In the genomic region with DNA sequence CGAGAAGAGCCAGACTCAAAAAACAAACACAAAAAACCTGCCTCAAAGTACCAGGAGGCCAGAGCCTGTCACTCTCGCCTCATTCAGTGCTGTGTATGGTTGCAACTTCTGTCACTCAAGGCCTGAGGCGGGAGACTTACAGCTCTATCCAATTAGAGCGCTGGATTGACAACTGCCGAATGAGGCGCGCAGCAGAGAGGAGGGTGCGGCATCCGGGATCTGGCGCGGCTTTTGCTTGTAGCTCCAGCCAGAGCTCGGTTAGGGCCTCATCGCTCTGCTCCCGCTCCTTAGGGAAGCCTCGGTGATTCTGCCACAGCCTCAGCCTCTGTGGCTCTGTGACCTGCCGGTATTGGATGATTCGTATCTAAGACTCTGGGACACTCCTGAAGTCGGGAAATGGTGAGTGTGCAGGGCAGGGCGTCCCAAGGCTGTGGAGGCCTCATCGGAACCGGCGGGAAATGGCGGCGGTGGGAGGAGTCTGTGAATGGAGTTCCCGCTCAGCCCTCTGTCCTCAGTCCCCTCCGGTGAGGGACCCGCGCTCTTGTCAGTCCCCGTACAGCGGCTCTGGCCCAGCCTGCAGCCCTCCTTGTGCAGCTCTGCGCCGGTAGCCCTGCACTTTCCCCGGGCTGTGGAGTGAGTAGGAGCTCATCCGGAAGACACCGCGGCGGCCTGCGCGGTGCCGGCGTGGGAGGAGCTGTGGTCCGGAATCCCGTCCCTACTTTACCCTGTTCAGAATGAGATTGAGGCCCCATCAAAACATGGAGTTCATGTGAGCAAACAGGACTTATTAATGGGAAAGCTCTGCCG, we compare ENCODE assay signal across 1 cellular context.
TF ChIP-seq lines count a peak whose summit lies in the region.

A gene (plus strand): TSS at position 227 of the 807 bp plus-strand sequence. CDS start 170 bp downstream, at position 397.

TF ChIP-seq in K562, 482 proteins besides CTCF, POLR2A, EP300 and RAD21 (continued from another document and continues in another):
- TF ChIP-seq, protein P1, sequence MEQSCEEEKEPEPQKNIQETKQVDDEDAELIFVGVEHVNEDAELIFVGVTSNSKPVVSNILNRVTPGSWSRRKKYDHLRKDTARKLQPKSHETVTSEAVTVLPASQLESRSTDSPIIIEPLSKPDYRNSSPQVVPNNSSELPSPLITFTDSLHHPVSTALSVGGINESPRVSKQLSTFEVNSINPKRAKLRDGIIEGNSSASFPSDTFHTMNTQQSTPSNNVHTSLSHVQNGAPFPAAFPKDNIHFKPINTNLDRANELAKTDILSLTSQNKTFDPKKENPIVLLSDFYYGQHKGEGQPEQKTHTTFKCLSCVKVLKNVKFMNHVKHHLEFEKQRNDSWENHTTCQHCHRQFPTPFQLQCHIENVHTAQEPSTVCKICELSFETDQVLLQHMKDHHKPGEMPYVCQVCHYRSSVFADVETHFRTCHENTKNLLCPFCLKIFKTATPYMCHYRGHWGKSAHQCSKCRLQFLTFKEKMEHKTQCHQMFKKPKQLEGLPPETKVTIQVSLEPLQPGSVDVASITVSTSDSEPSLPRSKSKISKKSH (CRISPR knock-in tag; IDR thresholded peaks at IDR 0.05), result no peak
- TF ChIP-seq FUS (optimal IDR thresholded peaks at IDR 0.05; ENCODE audit: low read depth, low read length), result no peak
- no peak for TF ChIP-seq TCFL5 (CRISPR knock-in tag; conservative IDR thresholded peaks at IDR 0.05)
- TF ChIP-seq NFRKB (IDR thresholded peaks at IDR 0.05; ENCODE audit: low read depth), result peak; percentile 90
- TF ChIP-seq MEIS2 (IDR thresholded peaks at IDR 0.05; ENCODE audit: partially characterized antibody), result peak; percentile 51
- TF ChIP-seq TEAD4 (IDR thresholded peaks at IDR 0.05; ENCODE audit: low read length), result 0 out of 2 replicates have a peak, but pooled peaks have one; percentile 25
- TF ChIP-seq TEAD4 (CRISPR knock-in tag; IDR thresholded peaks at IDR 0.05; ENCODE audit: borderline replicate concordance), result no peak
- TF ChIP-seq TSC22D4 (tag; IDR thresholded peaks at IDR 0.05), result no peak
- 0 out of 2 replicates have a peak, but pooled peaks have one; percentile 24 for TF ChIP-seq ATF7 (IDR thresholded peaks at IDR 0.05)
- TF ChIP-seq, protein P2, sequence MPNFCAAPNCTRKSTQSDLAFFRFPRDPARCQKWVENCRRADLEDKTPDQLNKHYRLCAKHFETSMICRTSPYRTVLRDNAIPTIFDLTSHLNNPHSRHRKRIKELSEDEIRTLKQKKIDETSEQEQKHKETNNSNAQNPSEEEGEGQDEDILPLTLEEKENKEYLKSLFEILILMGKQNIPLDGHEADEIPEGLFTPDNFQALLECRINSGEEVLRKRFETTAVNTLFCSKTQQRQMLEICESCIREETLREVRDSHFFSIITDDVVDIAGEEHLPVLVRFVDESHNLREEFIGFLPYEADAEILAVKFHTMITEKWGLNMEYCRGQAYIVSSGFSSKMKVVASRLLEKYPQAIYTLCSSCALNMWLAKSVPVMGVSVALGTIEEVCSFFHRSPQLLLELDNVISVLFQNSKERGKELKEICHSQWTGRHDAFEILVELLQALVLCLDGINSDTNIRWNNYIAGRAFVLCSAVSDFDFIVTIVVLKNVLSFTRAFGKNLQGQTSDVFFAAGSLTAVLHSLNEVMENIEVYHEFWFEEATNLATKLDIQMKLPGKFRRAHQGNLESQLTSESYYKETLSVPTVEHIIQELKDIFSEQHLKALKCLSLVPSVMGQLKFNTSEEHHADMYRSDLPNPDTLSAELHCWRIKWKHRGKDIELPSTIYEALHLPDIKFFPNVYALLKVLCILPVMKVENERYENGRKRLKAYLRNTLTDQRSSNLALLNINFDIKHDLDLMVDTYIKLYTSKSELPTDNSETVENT (CRISPR knock-in tag; IDR thresholded peaks at IDR 0.05), result no peak
- TF ChIP-seq HDAC1 (IDR thresholded peaks at IDR 0.05), result peak in 1 of 2 experiments; percentile 27; a peak in 1 of 4 replicates
- no peak for TF ChIP-seq NFIC (IDR thresholded peaks at IDR 0.05)
- TF ChIP-seq POU5F1 (IDR thresholded peaks at IDR 0.05; ENCODE audit: borderline replicate concordance, low read depth, low read length, partially characterized antibody), result no peak
- TF ChIP-seq, protein P3, sequence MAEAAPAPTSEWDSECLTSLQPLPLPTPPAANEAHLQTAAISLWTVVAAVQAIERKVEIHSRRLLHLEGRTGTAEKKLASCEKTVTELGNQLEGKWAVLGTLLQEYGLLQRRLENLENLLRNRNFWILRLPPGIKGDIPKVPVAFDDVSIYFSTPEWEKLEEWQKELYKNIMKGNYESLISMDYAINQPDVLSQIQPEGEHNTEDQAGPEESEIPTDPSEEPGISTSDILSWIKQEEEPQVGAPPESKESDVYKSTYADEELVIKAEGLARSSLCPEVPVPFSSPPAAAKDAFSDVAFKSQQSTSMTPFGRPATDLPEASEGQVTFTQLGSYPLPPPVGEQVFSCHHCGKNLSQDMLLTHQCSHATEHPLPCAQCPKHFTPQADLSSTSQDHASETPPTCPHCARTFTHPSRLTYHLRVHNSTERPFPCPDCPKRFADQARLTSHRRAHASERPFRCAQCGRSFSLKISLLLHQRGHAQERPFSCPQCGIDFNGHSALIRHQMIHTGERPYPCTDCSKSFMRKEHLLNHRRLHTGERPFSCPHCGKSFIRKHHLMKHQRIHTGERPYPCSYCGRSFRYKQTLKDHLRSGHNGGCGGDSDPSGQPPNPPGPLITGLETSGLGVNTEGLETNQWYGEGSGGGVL (CRISPR knock-in tag; IDR thresholded peaks at IDR 0.05), result no peak
- TF ChIP-seq NCOA4 (IDR thresholded peaks at IDR 0.05; ENCODE audit: partially characterized antibody), result no peak
- TF ChIP-seq JUND (IDR thresholded peaks at IDR 0.05; ENCODE audit: borderline replicate concordance, low read depth, low read length), result no peak
- TF ChIP-seq JUND (tag; IDR thresholded peaks at IDR 0.05; ENCODE audit: borderline replicate concordance, low read depth, low read length), result no peak
- no peak for TF ChIP-seq MCM7 (IDR thresholded peaks at IDR 0.05)
- TF ChIP-seq ZNF445 (CRISPR knock-in tag; IDR thresholded peaks at IDR 0.05; ENCODE audit: low read depth), result no peak
- TF ChIP-seq KLF13 (tag; IDR thresholded peaks at IDR 0.05; ENCODE audit: borderline replicate concordance, low read depth), result no peak
- peak; percentile 63 for TF ChIP-seq CHD2 (IDR thresholded peaks at IDR 0.05; ENCODE audit: low read depth, low read length)
- TF ChIP-seq, protein P4, sequence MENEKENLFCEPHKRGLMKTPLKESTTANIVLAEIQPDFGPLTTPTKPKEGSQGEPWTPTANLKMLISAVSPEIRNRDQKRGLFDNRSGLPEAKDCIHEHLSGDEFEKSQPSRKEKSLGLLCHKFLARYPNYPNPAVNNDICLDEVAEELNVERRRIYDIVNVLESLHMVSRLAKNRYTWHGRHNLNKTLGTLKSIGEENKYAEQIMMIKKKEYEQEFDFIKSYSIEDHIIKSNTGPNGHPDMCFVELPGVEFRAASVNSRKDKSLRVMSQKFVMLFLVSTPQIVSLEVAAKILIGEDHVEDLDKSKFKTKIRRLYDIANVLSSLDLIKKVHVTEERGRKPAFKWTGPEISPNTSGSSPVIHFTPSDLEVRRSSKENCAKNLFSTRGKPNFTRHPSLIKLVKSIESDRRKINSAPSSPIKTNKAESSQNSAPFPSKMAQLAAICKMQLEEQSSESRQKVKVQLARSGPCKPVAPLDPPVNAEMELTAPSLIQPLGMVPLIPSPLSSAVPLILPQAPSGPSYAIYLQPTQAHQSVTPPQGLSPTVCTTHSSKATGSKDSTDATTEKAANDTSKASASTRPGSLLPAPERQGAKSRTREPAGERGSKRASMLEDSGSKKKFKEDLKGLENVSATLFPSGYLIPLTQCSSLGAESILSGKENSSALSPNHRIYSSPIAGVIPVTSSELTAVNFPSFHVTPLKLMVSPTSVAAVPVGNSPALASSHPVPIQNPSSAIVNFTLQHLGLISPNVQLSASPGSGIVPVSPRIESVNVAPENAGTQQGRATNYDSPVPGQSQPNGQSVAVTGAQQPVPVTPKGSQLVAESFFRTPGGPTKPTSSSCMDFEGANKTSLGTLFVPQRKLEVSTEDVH (IDR thresholded peaks at IDR 0.05; ENCODE audit: low read depth, partially characterized antibody), result peak; percentile 52
- TF ChIP-seq, protein P5, sequence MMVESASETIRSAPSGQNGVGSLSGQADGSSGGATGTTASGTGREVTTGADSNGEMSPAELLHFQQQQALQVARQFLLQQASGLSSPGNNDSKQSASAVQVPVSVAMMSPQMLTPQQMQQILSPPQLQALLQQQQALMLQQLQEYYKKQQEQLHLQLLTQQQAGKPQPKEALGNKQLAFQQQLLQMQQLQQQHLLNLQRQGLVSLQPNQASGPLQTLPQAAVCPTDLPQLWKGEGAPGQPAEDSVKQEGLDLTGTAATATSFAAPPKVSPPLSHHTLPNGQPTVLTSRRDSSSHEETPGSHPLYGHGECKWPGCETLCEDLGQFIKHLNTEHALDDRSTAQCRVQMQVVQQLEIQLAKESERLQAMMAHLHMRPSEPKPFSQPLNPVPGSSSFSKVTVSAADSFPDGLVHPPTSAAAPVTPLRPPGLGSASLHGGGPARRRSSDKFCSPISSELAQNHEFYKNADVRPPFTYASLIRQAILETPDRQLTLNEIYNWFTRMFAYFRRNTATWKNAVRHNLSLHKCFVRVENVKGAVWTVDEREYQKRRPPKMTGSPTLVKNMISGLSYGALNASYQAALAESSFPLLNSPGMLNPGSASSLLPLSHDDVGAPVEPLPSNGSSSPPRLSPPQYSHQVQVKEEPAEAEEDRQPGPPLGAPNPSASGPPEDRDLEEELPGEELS (CRISPR knock-in tag; IDR thresholded peaks at IDR 0.05; ENCODE audit: borderline replicate concordance), result 0 out of 2 replicates have a peak, but pooled peaks have one; percentile 39
- TF ChIP-seq SOX6 (IDR thresholded peaks at IDR 0.05), result 0 out of 2 replicates have a peak, but pooled peaks have one; percentile 7
- TF ChIP-seq, protein P6, sequence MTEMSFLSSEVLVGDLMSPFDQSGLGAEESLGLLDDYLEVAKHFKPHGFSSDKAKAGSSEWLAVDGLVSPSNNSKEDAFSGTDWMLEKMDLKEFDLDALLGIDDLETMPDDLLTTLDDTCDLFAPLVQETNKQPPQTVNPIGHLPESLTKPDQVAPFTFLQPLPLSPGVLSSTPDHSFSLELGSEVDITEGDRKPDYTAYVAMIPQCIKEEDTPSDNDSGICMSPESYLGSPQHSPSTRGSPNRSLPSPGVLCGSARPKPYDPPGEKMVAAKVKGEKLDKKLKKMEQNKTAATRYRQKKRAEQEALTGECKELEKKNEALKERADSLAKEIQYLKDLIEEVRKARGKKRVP (CRISPR knock-in tag; IDR thresholded peaks at IDR 0.05), result no peak
- no peak for TF ChIP-seq ETV6 (IDR thresholded peaks at IDR 0.05; ENCODE audit: borderline replicate concordance in 1 of 2, low read depth in 2 of 2, low read length in 1 of 2)
- no peak for TF ChIP-seq ETV6 (CRISPR knock-in tag; IDR thresholded peaks at IDR 0.05; ENCODE audit: borderline replicate concordance)
- TF ChIP-seq, protein P7, sequence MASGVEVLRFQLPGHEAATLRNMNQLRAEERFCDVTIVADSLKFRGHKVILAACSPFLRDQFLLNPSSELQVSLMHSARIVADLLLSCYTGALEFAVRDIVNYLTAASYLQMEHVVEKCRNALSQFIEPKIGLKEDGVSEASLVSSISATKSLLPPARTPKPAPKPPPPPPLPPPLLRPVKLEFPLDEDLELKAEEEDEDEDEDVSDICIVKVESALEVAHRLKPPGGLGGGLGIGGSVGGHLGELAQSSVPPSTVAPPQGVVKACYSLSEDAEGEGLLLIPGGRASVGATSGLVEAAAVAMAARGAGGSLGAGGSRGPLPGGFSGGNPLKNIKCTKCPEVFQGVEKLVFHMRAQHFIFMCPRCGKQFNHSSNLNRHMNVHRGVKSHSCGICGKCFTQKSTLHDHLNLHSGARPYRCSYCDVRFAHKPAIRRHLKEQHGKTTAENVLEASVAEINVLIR (CRISPR knock-in tag; IDR thresholded peaks at IDR 0.05), result no peak
- TF ChIP-seq CHD4 (IDR thresholded peaks at IDR 0.05; ENCODE audit: insufficient read depth, insufficient replicate concordance, low read depth, low read length, poor library complexity, severe bottlenecking), result no peak
- peak; percentile 37; the same call in 1 of the 2 replicates for TF ChIP-seq EGR1 (conservative IDR thresholded peaks at IDR 0.05)
- TF ChIP-seq, protein P8, sequence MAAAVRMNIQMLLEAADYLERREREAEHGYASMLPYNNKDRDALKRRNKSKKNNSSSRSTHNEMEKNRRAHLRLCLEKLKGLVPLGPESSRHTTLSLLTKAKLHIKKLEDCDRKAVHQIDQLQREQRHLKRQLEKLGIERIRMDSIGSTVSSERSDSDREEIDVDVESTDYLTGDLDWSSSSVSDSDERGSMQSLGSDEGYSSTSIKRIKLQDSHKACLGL (CRISPR knock-in tag; IDR thresholded peaks at IDR 0.05; ENCODE audit: borderline replicate concordance, poor library complexity, severe bottlenecking), result no peak
- TF ChIP-seq E2F3 (CRISPR knock-in tag; IDR thresholded peaks at IDR 0.05), result peak; percentile 94
- peak in 2 of 3 experiments; percentile 73 to 95 for TF ChIP-seq YY1 (IDR thresholded peaks at IDR 0.05; ENCODE audit: borderline replicate concordance in 1 of 3, control insufficient read depth in 1 of 3, extremely low read depth in 1 of 3, insufficient read depth in 3 of 3, insufficient read length in 1 of 3, insufficient replicate concordance in 2 of 3, low read depth in 1 of 3, low read length in 2 of 3)
- TF ChIP-seq CREB1 (IDR thresholded peaks at IDR 0.05), result peak; percentile 31
- peak; percentile 48; the same call in 1 of the 2 replicates for TF ChIP-seq CREB1 (CRISPR knock-in tag; IDR thresholded peaks at IDR 0.05)
- TF ChIP-seq, protein P9, sequence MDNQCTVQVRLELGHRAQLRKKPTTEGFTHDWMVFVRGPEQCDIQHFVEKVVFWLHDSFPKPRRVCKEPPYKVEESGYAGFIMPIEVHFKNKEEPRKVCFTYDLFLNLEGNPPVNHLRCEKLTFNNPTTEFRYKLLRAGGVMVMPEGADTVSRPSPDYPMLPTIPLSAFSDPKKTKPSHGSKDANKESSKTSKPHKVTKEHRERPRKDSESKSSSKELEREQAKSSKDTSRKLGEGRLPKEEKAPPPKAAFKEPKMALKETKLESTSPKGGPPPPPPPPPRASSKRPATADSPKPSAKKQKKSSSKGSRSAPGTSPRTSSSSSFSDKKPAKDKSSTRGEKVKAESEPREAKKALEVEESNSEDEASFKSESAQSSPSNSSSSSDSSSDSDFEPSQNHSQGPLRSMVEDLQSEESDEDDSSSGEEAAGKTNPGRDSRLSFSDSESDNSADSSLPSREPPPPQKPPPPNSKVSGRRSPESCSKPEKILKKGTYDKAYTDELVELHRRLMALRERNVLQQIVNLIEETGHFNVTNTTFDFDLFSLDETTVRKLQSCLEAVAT (IDR thresholded peaks at IDR 0.05), result peak in 1 of 2 experiments; percentile 73; a peak in 1 of 4 replicates
- TF ChIP-seq ZNF408 (CRISPR knock-in tag; IDR thresholded peaks at IDR 0.05; ENCODE audit: low read depth), result no peak
- no peak for TF ChIP-seq CEBPG (CRISPR knock-in tag; IDR thresholded peaks at IDR 0.05)
- no peak for TF ChIP-seq CEBPG (tag; conservative IDR thresholded peaks at IDR 0.05 in 1 of 2, IDR thresholded peaks at IDR 0.05 in 1 of 2)
- TF ChIP-seq, protein P10, sequence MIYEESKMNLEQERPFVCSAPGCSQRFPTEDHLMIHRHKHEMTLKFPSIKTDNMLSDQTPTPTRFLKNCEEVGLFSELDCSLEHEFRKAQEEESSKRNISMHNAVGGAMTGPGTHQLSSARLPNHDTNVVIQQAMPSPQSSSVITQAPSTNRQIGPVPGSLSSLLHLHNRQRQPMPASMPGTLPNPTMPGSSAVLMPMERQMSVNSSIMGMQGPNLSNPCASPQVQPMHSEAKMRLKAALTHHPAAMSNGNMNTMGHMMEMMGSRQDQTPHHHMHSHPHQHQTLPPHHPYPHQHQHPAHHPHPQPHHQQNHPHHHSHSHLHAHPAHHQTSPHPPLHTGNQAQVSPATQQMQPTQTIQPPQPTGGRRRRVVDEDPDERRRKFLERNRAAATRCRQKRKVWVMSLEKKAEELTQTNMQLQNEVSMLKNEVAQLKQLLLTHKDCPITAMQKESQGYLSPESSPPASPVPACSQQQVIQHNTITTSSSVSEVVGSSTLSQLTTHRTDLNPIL (CRISPR knock-in tag; IDR thresholded peaks at IDR 0.05), result no peak
- TF ChIP-seq BACH1 (tag; IDR thresholded peaks at IDR 0.05), result no peak
